Comparison of ENCODE assay signal across 8 cellular contexts in the genomic region with DNA sequence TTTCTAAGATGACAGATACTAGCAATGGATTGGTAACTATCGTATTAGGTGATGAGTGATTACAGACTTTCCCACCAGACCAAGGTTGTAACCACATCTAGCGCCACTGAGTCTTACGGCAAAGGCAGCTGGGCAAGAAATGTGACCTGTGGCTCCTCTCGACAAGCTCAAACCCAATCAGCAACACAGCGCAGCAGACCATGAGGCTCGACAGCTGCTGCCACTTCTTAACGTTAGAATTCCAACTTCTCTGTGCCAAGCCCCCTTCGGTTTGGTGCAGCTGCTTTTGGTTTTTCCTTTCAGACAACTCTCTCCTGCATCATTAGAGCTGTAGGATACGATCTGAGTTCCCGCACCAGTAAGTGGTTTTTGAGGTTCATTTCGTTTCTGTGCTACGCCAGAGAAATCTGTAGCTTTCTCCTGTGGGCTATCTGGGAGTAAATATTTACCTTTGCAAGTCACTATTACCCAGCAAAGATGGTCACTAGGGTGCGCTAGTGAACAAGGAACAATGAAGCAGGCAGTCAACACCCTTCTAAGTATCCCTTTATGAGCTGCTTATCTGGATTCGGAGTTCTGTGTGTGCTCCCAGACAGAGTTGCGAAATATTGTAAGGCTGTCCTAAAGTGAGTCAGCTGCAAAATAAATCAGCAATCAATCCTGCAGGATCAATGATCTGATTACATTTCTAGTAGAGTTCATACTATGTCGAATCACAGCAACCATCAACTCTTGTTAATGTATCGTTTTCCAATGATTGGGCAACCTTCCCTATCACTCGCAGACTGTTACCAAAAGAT.
DNase-seq lines count a peak whose midpoint lies in the region; ATAC-seq and TF ChIP-seq lines count a peak whose summit lies in the region.

No MANE protein-coding gene starts in this region.

- H3K9me3 Mint-ChIP-seq in activated T-helper 1 cell treated with anti-CD3 and anti-CD28 coated beads, Interleukin-12 subunit alpha, Interleukin-12 subunit beta, Interleukin-2, Interleukin-4 antibody, amounts not matched to agents 30 ng/mL and 10 ng/mL and 1 ng/mL, durations not matched to agents 14 hours and 24 hours and 36 hours: no peaks in the 10 kb centered on the region

- H3K27ac Mint-ChIP-seq in activated T-helper 1 cell treated with anti-CD3 and anti-CD28 coated beads, Interleukin-12 subunit alpha, Interleukin-12 subunit beta, Interleukin-2, Interleukin-4 antibody, amounts not matched to agents 30 ng/mL and 10 ng/mL and 1 ng/mL, durations not matched to agents 14 hours and 24 hours and 36 hours: no peak overlapping the region

- H3K27me3 ChIP-seq in HUES48 (ENCODE audit: control insufficient read depth, insufficient read depth, low read length) (no peaks in the 10 kb centered on the region), vagina (no peaks in the 10 kb centered on the region)

- TF ChIP-seq POLR2A in vagina (IDR thresholded peaks at IDR 0.05): no peak

- DNase-seq in DMS153 treated with DMSO at 0.1 percent for 48 hours (lab: John Stamatoyannopoulos, UW; ENCODE audit: unreplicated experiment) (peak; percentile 88), NOMO-1 treated with DMSO at 0.1 percent for 48 hours (lab: John Stamatoyannopoulos, UW; ENCODE audit: unreplicated experiment) (peak; percentile 74), globus pallidus (ENCODE audit: low spot score) (peak; percentile 86), omental fat pad (ENCODE audit: low spot score) (peak; percentile 79), vagina (ENCODE audit: extremely low spot score in 2 of 2) (no peak)
- peak; percentile 14 for DNase-seq in activated T-helper 1 cell treated with anti-CD3 and anti-CD28 coated beads, Interleukin-12 subunit alpha, Interleukin-12 subunit beta, Interleukin-2, Interleukin-4 antibody, amounts not matched to agents 30 ng/mL and 10 ng/mL and 1 ng/mL, durations not matched to agents 14 hours and 24 hours and 36 hours (ENCODE audit: low spot score)

- H3K4me3 ChIP-seq in HUES48 (ENCODE audit: low read depth, low read length) (peak overlapping the region; percentile 44), vagina (no peak overlapping the region)

- no peak overlapping the region for H3K4me3 Mint-ChIP-seq in activated T-helper 1 cell treated with anti-CD3 and anti-CD28 coated beads, Interleukin-12 subunit alpha, Interleukin-12 subunit beta, Interleukin-2, Interleukin-4 antibody, amounts not matched to agents 30 ng/mL and 10 ng/mL and 1 ng/mL, durations not matched to agents 14 hours and 24 hours and 36 hours

- TF ChIP-seq CTCF in omental fat pad (IDR thresholded peaks at IDR 0.05): no peak
- peak; percentile 43 to 55 (median 49) for TF ChIP-seq CTCF in vagina (IDR thresholded peaks at IDR 0.05)

- intact Hi-C loops in activated T-helper 1 cell treated with anti-CD3 and anti-CD28 coated beads, Interleukin-12 subunit alpha, Interleukin-12 subunit beta, Interleukin-2, Interleukin-4 antibody, amounts not matched to agents 30 ng/mL and 10 ng/mL and 1 ng/mL, durations not matched to agents 14 hours and 24 hours and 36 hours (cut with micrococcal nuclease): loop anchor here (10.0 kb wide), 1 partner anchor 196 kb away; the partner anchor contains the start of gene SPATA7
- intact Hi-C loops in vagina (cut with DNase I): no loop called here

- no peaks in the 10 kb centered on the region for H3K36me3 Mint-ChIP-seq in activated T-helper 1 cell treated with anti-CD3 and anti-CD28 coated beads, Interleukin-12 subunit alpha, Interleukin-12 subunit beta, Interleukin-2, Interleukin-4 antibody, amounts not matched to agents 30 ng/mL and 10 ng/mL and 1 ng/mL, durations not matched to agents 14 hours and 24 hours and 36 hours (ENCODE audit: low read depth)

- H3K36me3 ChIP-seq in HUES48 (ENCODE audit: control insufficient read depth, insufficient read depth, low read length): no peaks in the 10 kb centered on the region
- H3K36me3 ChIP-seq in vagina: no peaks in the 10 kb centered on the region

- peaks cover 9% of the 10 kb centered on the region for H3K4me1 ChIP-seq in HUES48 (ENCODE audit: control insufficient read depth, insufficient read depth, low read length)
- peaks cover 6% of the 10 kb centered on the region for H3K4me1 ChIP-seq in vagina

- H3K27me3 Mint-ChIP-seq in activated T-helper 1 cell treated with anti-CD3 and anti-CD28 coated beads, Interleukin-12 subunit alpha, Interleukin-12 subunit beta, Interleukin-2, Interleukin-4 antibody, amounts not matched to agents 30 ng/mL and 10 ng/mL and 1 ng/mL, durations not matched to agents 14 hours and 24 hours and 36 hours (ENCODE audit: insufficient read depth): peaks cover 8% of the 10 kb centered on the region

- ATAC-seq in GM21360 (IDR thresholded peaks at IDR 0.05; ENCODE audit: unreplicated experiment) (peak; percentile 62), omental fat pad (ENCODE audit: low FRiP score) (peak; percentile 92)

- H3K27ac ChIP-seq in HUES48 (ENCODE audit: low read depth, low read length) (no peak overlapping the region), vagina (no peak overlapping the region)

- H3K9ac ChIP-seq in HUES48 (ENCODE audit: low read depth, low read length): no peak overlapping the region

- H3K4me1 Mint-ChIP-seq in activated T-helper 1 cell treated with anti-CD3 and anti-CD28 coated beads, Interleukin-12 subunit alpha, Interleukin-12 subunit beta, Interleukin-2, Interleukin-4 antibody, amounts not matched to agents 30 ng/mL and 10 ng/mL and 1 ng/mL, durations not matched to agents 14 hours and 24 hours and 36 hours (ENCODE audit: low read depth): no peaks in the 10 kb centered on the region

- H3K9me3 ChIP-seq in HUES48 (ENCODE audit: control insufficient read depth, insufficient read depth, low read length) (no peaks in the 10 kb centered on the region), vagina (no peaks in the 10 kb centered on the region)

Comparison
In these comparisons a context has a peak if more than half of its experiments do, and no peak if none do; other contexts are left out.
1. DNase-seq: peak in DMS153 treated with DMSO at 0.1 percent for 48 hours (single experiment), NOMO-1 treated with DMSO at 0.1 percent for 48 hours (single experiment), activated T-helper 1 cell treated with anti-CD3 and anti-CD28 coated beads, Interleukin-12 subunit alpha, Interleukin-12 subunit beta, Interleukin-2, Interleukin-4 antibody, amounts not matched to agents 30 ng/mL and 10 ng/mL and 1 ng/mL, durations not matched to agents 14 hours and 24 hours and 36 hours (single experiment), globus pallidus (single experiment) and omental fat pad (single experiment); none in vagina (0 of 2).
2. CTCF ChIP-seq: peak in vagina (3 of 3); none in omental fat pad (0 of 3).